ENCODE assay signal across 1 cellular context in the genomic region with DNA sequence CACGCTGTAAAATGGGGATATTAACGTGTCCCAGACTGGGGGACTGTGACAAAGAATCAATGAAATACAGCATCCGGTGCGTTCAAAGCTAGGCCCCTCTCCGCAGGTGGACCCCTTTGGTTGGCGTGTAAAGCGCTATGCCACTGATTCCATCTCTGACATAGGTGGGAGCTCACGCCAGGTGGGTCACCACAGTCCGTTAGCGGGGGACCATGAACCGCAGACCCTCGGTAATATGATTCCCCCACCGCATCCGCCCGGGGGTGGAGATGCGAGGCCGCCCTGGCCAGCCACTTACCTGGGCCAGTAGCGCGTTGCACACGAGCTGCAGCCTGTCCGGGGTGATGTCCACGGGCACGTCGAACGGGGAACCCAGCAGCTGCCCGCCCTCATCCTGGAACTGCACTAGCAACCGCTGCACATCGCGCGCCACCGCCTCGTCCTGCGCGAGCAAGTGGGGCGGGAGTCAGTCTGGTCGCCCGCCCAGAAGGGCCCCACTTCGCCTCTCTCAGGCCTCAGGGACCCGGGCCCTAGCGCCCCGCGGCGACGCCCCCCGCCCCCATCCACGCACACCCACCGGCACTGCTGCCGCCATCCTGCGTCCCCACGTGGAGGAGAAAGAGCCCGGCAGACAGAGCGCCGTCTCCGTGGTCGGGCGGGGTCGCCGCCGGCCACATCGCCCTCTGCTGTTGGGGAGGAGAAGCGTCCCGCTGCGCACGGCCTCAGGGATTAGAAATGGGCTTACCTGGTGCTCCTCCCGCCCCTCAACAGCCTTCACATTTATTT.
TF ChIP-seq lines count a peak whose summit lies in the region.

A gene (minus strand): TSS at position 623 of the 786 bp plus-strand sequence. CDS start 28 bp downstream, at position 595.

TF ChIP-seq in WTC11, 78 proteins besides CTCF, POLR2A, EP300 and RAD21 (continued from another document and continues in another):
- TF ChIP-seq, protein P1, sequence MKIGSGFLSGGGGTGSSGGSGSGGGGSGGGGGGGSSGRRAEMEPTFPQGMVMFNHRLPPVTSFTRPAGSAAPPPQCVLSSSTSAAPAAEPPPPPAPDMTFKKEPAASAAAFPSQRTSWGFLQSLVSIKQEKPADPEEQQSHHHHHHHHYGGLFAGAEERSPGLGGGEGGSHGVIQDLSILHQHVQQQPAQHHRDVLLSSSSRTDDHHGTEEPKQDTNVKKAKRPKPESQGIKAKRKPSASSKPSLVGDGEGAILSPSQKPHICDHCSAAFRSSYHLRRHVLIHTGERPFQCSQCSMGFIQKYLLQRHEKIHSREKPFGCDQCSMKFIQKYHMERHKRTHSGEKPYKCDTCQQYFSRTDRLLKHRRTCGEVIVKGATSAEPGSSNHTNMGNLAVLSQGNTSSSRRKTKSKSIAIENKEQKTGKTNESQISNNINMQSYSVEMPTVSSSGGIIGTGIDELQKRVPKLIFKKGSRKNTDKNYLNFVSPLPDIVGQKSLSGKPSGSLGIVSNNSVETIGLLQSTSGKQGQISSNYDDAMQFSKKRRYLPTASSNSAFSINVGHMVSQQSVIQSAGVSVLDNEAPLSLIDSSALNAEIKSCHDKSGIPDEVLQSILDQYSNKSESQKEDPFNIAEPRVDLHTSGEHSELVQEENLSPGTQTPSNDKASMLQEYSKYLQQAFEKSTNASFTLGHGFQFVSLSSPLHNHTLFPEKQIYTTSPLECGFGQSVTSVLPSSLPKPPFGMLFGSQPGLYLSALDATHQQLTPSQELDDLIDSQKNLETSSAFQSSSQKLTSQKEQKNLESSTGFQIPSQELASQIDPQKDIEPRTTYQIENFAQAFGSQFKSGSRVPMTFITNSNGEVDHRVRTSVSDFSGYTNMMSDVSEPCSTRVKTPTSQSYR (CRISPR knock-in tag; IDR thresholded peaks at IDR 0.05): peak; percentile 80; the same call in 1 of the 2 replicates
- TF ChIP-seq GTF2I (CRISPR knock-in tag; conservative IDR thresholded peaks at IDR 0.05) (no peak), NFE2L1 (CRISPR knock-in tag; IDR thresholded peaks at IDR 0.05) (no peak; the same call in 1 of the 2 replicates), JUN (CRISPR knock-in tag; IDR thresholded peaks at IDR 0.05) (peak; percentile 68), ZNF232 (CRISPR knock-in tag; IDR thresholded peaks at IDR 0.05) (peak; percentile 72; the same call in 1 of the 2 replicates), TP53 (CRISPR knock-in tag; IDR thresholded peaks at IDR 0.05) (peak; percentile 77; the same call in 1 of the 2 replicates), ZNF138 (CRISPR knock-in tag; conservative IDR thresholded peaks at IDR 0.05) (0 out of 2 replicates have a peak, but pooled peaks have one; percentile 55), SMAD4 (CRISPR knock-in tag; IDR thresholded peaks at IDR 0.05) (no peak), ZNF219 (CRISPR knock-in tag; IDR thresholded peaks at IDR 0.05; ENCODE audit: borderline replicate concordance) (peak; percentile 83; the same call in 1 of the 2 replicates), FOXP1 (CRISPR knock-in tag; IDR thresholded peaks at IDR 0.05; ENCODE audit: borderline replicate concordance) (peak; percentile 89; the same call in 1 of the 2 replicates), ZNF263 (CRISPR knock-in tag; IDR thresholded peaks at IDR 0.05; ENCODE audit: low read depth) (no peak), ATF1 (CRISPR knock-in tag; IDR thresholded peaks at IDR 0.05) (peak; percentile 79; the same call in 1 of the 2 replicates), JAZF1 (CRISPR knock-in tag; IDR thresholded peaks at IDR 0.05) (no peak), MXD4 (CRISPR knock-in tag; IDR thresholded peaks at IDR 0.05; ENCODE audit: borderline replicate concordance) (no peak), SOX15 (CRISPR knock-in tag; IDR thresholded peaks at IDR 0.05) (no peak), NR3C1 (CRISPR knock-in tag; conservative IDR thresholded peaks at IDR 0.05; ENCODE audit: low read depth) (no peak), FOXK1 (CRISPR knock-in tag; IDR thresholded peaks at IDR 0.05) (peak; percentile 89), ZNF396 (CRISPR knock-in tag; IDR thresholded peaks at IDR 0.05; ENCODE audit: borderline replicate concordance) (no peak), ZNF317 (CRISPR knock-in tag; IDR thresholded peaks at IDR 0.05; ENCODE audit: borderline replicate concordance, low read depth) (no peak), ZNF121 (CRISPR knock-in tag; IDR thresholded peaks at IDR 0.05) (no peak), EMX1 (CRISPR knock-in tag; IDR thresholded peaks at IDR 0.05) (no peak)
- TF ChIP-seq, protein P2, sequence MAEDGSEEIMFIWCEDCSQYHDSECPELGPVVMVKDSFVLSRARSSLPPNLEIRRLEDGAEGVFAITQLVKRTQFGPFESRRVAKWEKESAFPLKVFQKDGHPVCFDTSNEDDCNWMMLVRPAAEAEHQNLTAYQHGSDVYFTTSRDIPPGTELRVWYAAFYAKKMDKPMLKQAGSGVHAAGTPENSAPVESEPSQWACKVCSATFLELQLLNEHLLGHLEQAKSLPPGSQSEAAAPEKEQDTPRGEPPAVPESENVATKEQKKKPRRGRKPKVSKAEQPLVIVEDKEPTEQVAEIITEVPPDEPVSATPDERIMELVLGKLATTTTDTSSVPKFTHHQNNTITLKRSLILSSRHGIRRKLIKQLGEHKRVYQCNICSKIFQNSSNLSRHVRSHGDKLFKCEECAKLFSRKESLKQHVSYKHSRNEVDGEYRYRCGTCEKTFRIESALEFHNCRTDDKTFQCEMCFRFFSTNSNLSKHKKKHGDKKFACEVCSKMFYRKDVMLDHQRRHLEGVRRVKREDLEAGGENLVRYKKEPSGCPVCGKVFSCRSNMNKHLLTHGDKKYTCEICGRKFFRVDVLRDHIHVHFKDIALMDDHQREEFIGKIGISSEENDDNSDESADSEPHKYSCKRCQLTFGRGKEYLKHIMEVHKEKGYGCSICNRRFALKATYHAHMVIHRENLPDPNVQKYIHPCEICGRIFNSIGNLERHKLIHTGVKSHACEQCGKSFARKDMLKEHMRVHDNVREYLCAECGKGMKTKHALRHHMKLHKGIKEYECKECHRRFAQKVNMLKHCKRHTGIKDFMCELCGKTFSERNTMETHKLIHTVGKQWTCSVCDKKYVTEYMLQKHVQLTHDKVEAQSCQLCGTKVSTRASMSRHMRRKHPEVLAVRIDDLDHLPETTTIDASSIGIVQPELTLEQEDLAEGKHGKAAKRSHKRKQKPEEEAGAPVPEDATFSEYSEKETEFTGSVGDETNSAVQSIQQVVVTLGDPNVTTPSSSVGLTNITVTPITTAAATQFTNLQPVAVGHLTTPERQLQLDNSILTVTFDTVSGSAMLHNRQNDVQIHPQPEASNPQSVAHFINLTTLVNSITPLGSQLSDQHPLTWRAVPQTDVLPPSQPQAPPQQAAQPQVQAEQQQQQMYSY (CRISPR knock-in tag; IDR thresholded peaks at IDR 0.05): no peak
- TF ChIP-seq, protein P3, sequence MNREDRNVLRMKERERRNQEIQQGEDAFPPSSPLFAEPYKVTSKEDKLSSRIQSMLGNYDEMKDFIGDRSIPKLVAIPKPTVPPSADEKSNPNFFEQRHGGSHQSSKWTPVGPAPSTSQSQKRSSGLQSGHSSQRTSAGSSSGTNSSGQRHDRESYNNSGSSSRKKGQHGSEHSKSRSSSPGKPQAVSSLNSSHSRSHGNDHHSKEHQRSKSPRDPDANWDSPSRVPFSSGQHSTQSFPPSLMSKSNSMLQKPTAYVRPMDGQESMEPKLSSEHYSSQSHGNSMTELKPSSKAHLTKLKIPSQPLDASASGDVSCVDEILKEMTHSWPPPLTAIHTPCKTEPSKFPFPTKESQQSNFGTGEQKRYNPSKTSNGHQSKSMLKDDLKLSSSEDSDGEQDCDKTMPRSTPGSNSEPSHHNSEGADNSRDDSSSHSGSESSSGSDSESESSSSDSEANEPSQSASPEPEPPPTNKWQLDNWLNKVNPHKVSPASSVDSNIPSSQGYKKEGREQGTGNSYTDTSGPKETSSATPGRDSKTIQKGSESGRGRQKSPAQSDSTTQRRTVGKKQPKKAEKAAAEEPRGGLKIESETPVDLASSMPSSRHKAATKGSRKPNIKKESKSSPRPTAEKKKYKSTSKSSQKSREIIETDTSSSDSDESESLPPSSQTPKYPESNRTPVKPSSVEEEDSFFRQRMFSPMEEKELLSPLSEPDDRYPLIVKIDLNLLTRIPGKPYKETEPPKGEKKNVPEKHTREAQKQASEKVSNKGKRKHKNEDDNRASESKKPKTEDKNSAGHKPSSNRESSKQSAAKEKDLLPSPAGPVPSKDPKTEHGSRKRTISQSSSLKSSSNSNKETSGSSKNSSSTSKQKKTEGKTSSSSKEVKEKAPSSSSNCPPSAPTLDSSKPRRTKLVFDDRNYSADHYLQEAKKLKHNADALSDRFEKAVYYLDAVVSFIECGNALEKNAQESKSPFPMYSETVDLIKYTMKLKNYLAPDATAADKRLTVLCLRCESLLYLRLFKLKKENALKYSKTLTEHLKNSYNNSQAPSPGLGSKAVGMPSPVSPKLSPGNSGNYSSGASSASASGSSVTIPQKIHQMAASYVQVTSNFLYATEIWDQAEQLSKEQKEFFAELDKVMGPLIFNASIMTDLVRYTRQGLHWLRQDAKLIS (CRISPR knock-in tag; IDR thresholded peaks at IDR 0.05; ENCODE audit: borderline replicate concordance): peak; percentile 90; the same call in 1 of the 2 replicates
- TF ChIP-seq, protein P4, sequence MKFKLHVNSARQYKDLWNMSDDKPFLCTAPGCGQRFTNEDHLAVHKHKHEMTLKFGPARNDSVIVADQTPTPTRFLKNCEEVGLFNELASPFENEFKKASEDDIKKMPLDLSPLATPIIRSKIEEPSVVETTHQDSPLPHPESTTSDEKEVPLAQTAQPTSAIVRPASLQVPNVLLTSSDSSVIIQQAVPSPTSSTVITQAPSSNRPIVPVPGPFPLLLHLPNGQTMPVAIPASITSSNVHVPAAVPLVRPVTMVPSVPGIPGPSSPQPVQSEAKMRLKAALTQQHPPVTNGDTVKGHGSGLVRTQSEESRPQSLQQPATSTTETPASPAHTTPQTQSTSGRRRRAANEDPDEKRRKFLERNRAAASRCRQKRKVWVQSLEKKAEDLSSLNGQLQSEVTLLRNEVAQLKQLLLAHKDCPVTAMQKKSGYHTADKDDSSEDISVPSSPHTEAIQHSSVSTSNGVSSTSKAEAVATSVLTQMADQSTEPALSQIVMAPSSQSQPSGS (CRISPR knock-in tag; IDR thresholded peaks at IDR 0.05; ENCODE audit: borderline replicate concordance, low read depth): no peak
- TF ChIP-seq, protein P5, sequence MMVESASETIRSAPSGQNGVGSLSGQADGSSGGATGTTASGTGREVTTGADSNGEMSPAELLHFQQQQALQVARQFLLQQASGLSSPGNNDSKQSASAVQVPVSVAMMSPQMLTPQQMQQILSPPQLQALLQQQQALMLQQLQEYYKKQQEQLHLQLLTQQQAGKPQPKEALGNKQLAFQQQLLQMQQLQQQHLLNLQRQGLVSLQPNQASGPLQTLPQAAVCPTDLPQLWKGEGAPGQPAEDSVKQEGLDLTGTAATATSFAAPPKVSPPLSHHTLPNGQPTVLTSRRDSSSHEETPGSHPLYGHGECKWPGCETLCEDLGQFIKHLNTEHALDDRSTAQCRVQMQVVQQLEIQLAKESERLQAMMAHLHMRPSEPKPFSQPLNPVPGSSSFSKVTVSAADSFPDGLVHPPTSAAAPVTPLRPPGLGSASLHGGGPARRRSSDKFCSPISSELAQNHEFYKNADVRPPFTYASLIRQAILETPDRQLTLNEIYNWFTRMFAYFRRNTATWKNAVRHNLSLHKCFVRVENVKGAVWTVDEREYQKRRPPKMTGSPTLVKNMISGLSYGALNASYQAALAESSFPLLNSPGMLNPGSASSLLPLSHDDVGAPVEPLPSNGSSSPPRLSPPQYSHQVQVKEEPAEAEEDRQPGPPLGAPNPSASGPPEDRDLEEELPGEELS (CRISPR knock-in tag; IDR thresholded peaks at IDR 0.05): no peak
- TF ChIP-seq, protein P6, sequence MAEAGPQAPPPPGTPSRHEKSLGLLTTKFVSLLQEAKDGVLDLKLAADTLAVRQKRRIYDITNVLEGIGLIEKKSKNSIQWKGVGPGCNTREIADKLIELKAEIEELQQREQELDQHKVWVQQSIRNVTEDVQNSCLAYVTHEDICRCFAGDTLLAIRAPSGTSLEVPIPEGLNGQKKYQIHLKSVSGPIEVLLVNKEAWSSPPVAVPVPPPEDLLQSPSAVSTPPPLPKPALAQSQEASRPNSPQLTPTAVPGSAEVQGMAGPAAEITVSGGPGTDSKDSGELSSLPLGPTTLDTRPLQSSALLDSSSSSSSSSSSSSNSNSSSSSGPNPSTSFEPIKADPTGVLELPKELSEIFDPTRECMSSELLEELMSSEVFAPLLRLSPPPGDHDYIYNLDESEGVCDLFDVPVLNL (CRISPR knock-in tag; IDR thresholded peaks at IDR 0.05; ENCODE audit: borderline replicate concordance, low read depth): peak; percentile 43; the same call in 1 of the 2 replicates
- TF ChIP-seq, protein P7, sequence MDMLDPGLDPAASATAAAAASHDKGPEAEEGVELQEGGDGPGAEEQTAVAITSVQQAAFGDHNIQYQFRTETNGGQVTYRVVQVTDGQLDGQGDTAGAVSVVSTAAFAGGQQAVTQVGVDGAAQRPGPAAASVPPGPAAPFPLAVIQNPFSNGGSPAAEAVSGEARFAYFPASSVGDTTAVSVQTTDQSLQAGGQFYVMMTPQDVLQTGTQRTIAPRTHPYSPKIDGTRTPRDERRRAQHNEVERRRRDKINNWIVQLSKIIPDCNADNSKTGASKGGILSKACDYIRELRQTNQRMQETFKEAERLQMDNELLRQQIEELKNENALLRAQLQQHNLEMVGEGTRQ (CRISPR knock-in tag; IDR thresholded peaks at IDR 0.05): peak; percentile 85
- TF ChIP-seq, protein P8, sequence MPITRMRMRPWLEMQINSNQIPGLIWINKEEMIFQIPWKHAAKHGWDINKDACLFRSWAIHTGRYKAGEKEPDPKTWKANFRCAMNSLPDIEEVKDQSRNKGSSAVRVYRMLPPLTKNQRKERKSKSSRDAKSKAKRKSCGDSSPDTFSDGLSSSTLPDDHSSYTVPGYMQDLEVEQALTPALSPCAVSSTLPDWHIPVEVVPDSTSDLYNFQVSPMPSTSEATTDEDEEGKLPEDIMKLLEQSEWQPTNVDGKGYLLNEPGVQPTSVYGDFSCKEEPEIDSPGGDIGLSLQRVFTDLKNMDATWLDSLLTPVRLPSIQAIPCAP (CRISPR knock-in tag; IDR thresholded peaks at IDR 0.05): no peak
- TF ChIP-seq, protein P9, sequence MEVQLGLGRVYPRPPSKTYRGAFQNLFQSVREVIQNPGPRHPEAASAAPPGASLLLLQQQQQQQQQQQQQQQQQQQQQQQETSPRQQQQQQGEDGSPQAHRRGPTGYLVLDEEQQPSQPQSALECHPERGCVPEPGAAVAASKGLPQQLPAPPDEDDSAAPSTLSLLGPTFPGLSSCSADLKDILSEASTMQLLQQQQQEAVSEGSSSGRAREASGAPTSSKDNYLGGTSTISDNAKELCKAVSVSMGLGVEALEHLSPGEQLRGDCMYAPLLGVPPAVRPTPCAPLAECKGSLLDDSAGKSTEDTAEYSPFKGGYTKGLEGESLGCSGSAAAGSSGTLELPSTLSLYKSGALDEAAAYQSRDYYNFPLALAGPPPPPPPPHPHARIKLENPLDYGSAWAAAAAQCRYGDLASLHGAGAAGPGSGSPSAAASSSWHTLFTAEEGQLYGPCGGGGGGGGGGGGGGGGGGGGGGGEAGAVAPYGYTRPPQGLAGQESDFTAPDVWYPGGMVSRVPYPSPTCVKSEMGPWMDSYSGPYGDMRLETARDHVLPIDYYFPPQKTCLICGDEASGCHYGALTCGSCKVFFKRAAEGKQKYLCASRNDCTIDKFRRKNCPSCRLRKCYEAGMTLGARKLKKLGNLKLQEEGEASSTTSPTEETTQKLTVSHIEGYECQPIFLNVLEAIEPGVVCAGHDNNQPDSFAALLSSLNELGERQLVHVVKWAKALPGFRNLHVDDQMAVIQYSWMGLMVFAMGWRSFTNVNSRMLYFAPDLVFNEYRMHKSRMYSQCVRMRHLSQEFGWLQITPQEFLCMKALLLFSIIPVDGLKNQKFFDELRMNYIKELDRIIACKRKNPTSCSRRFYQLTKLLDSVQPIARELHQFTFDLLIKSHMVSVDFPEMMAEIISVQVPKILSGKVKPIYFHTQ (CRISPR knock-in tag; IDR thresholded peaks at IDR 0.05): no peak
- TF ChIP-seq, protein P10, sequence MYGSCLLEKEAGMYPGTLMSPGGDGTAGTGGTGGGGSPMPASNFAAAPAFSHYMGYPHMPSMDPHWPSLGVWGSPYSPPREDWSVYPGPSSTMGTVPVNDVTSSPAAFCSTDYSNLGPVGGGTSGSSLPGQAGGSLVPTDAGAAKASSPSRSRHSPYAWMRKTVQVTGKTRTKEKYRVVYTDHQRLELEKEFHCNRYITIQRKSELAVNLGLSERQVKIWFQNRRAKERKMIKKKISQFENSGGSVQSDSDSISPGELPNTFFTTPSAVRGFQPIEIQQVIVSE (CRISPR knock-in tag; IDR thresholded peaks at IDR 0.05; ENCODE audit: borderline replicate concordance): no peak
